28 cellular contexts compared by ENCODE assay signal in the genomic region with DNA sequence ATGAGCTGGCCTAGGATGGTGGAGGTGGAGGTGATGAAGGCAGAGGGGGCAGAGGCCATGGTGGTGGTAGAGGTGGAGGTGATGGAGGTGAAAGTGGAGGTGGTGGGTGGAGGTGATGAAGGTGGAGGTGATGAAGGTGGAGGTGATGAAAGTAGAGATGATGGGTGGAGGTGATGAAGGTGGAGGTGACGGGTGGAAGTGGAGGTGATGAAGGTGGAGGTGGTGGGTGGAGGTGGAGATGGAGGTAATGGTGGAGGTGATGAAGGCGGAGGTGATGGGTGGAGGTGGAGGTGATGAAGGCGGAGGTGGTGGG.
"Had no signal": no experiment of that assay in that cellular context is flagged by ENCODE, and none has a peak within 500 bp of the region (broad histone marks: within the 10 kb centered on the region; RNA-seq: fewer than 3 reads in every experiment).

No MANE protein-coding gene starts in this region.

- H3K27me3 ChIP-seq: suprapubic skin, tibial nerve had no signal

- ATAC-seq: sciatic nerve had no signal

- H3K4me3 ChIP-seq: esophagus squamous epithelium, left ventricle myocardium inferior, lung, skin epidermis, suprapubic skin, tibial nerve had no signal

- H3K4me3 Mint-ChIP-seq: neural crest cell; T-helper 1 cell treated with Interleukin-12 subunit alpha and Interleukin-12 subunit beta and Interleukin-4 antibody, amounts not matched to agents 30 μg/mL and 1 μg/mL, for 36 hours had no signal

- H3K9me3 Mint-ChIP-seq: neural crest cell; T-helper 1 cell treated with Interleukin-12 subunit alpha and Interleukin-12 subunit beta and Interleukin-4 antibody, amounts not matched to agents 30 μg/mL and 1 μg/mL, for 36 hours had no signal

- H3K27ac ChIP-seq: epithelial cell of prostate, esophagus squamous epithelium, skin epidermis, suprapubic skin, tibial nerve, VCaP had no signal

- H3K9me3 ChIP-seq: esophagus squamous epithelium, left ventricle myocardium inferior, suprapubic skin, tibial nerve had no signal

- H3K36me3 ChIP-seq: esophagus squamous epithelium, left ventricle myocardium inferior, suprapubic skin, tibial nerve had no signal

- DNase-seq: activated CD4-positive, alpha-beta T cell treated with anti-CD3 and anti-CD28 coated beads for 4 hours; activated CD4-positive, alpha-beta T cell treated with anti-CD3 and anti-CD28 coated beads, Interleukin-2, amount 50 U/mL, for 4 hours; activated CD8-positive, alpha-beta memory T cell treated with anti-CD3 and anti-CD28 coated beads, Interleukin-2, amount 50 U/mL, for 4 hours; activated gamma-delta T cell; activated naive CD4-positive, alpha-beta T cell treated with anti-CD3 and anti-CD28 coated beads, Interleukin-2, amount 50 U/mL, for 16 hours; activated T-cell treated with anti-CD3 and anti-CD28 coated beads, Interleukin-2, amount 50 U/mL, for 1 hour; amniotic stem cell; central memory CD4-positive, alpha-beta T cell; dermis blood vessel endothelial cell; effector CD4-positive, alpha-beta T cell; esophagus squamous epithelium; foreskin melanocyte; islet precursor cell; left ventricle myocardium inferior; occipital lobe; stimulated activated CD4-positive, alpha-beta T cell treated with anti-CD3 and anti-CD28 coated beads, Interleukin-12 subunit alpha, Interleukin-12 subunit beta, amount 100 ng/mL, for 4 hours; stimulated activated CD4-positive, alpha-beta T cell treated with anti-CD3 and anti-CD28 coated beads, Interleukin-4, amount 100 ng/mL, for 1 hour; SW 1271; T-helper 9 cell had no signal
